ENCODE assay signal across 23 cellular contexts in the genomic region with DNA sequence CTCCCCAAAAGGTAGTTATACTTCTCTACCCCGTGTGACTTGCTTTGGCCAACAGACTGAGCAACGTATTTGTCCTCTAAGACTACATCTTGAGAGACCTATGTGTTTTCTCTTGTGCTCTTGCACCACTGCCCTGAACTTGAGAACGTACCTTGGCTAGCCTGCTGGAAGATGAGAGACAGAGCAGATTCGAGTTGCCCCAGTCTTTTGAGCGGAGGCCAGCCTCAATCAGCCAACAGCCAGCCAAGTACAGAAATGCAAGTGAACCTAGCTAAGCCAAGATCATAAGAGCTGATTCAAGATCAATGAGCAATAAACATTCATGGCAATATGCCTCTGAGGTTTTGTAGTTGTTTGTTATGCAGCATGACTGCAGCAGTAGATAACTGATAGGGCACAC.
"Had no signal": no experiment of that assay in that cellular context is flagged by ENCODE, and none has a peak within 500 bp of the region (broad histone marks: within the 10 kb centered on the region; RNA-seq: fewer than 3 reads in every experiment).

No MANE protein-coding gene starts in this region.

- DNase-seq: Karpas-422, MM.1S, MV-4-11, NCI-H1092, NCI-H1105, NCI-H1417 treated with DMSO at 0.1 percent for 48 hours, NCI-H1436 treated with DMSO at 0.1 percent for 48 hours, NCI-H1694 treated with DMSO at 0.1 percent for 48 hours, NCI-H187 treated with DMSO at 0.1 percent for 48 hours, NCI-H2029, NCI-H2081, NCI-H2171 treated with DMSO at 0.1 percent for 48 hours, NCI-H2227 treated with DMSO at 0.1 percent for 48 hours, NCI-H345, NCI-H510A, NCI-H526, NCI-H69, NCI-H748 treated with DMSO at 0.1 percent for 48 hours, PC-9, SHP77, SIG-M5, SJCRH30, T-cell had no signal

- H3K4me1 Mint-ChIP-seq: T-cell had no signal

- H3K27me3 Mint-ChIP-seq: T-cell had no signal

- H3K36me3 Mint-ChIP-seq: T-cell had no signal

- H3K27ac Mint-ChIP-seq: T-cell had no signal

- H3K4me3 Mint-ChIP-seq: T-cell had no signal
